In genomic region chr11:34345991-34346480, GRCh38 we compare ENCODE assay signal across 11 cellular contexts. TPM values are rescaled to one million over a fixed set of nuclear protein-coding genes. Genes with fewer than 3 reads are reported as not detected.
DNase-seq lines count a peak whose midpoint lies in the region; ATAC-seq and TF ChIP-seq lines count a peak whose summit lies in the region.
"Had no signal": no experiment of that assay in that cellular context is flagged by ENCODE, and none has a peak within 500 bp of the region (broad histone marks: within the 10 kb centered on the region; RNA-seq: fewer than 3 reads in every experiment).

No MANE protein-coding gene starts in this region.

- H3K9me3 ChIP-seq in gastroesophageal sphincter = no peaks in the 10 kb centered on the region

- no peaks in the 10 kb centered on the region for H3K36me3 ChIP-seq in gastroesophageal sphincter

- H3K27ac Mint-ChIP-seq in naive thymus-derived CD8-positive, alpha-beta T cell = no peak overlapping the region
- H3K27ac Mint-ChIP-seq: activated naive CD4-positive, alpha-beta T cell treated with anti-CD3 and anti-CD28 coated beads, Interleukin-2, amount 10 ng/mL, durations not matched to agents 7 days and 5 days had no signal

- peaks cover 5 to 77% (median 39%) of the 10 kb centered on the region in 3 donors for H3K4me1 ChIP-seq in gastroesophageal sphincter

- intact Hi-C loops in posterior cingulate gyrus (cut with DNase I) = no loop called here

- peaks cover 0 to 3% (median 1%) of the 10 kb centered on the region in 4 donors for H3K4me1 Mint-ChIP-seq in naive thymus-derived CD8-positive, alpha-beta T cell
- H3K4me1 Mint-ChIP-seq: activated naive CD4-positive, alpha-beta T cell treated with anti-CD3 and anti-CD28 coated beads, Interleukin-2, amount 10 ng/mL, durations not matched to agents 7 days and 5 days had no signal

- WGBS in gastroesophageal sphincter (ENCODE audit: low coverage in 1 of 2), 2 donors = 20 to 24% methylated on average over 2 to 8 of the region's 8 CpGs

- TF ChIP-seq POLR2A in gastroesophageal sphincter (IDR thresholded peaks at IDR 0.05) = no peak

- peak; percentile 54 for ATAC-seq in gastroesophageal sphincter
- ATAC-seq in naive thymus-derived CD8-positive, alpha-beta T cell = no peak
- ATAC-seq: effector memory CD8-positive, alpha-beta T cell had no signal

- peak overlapping the region; percentile 51 to 79 (median 74) for H3K27ac ChIP-seq in gastroesophageal sphincter
- H3K27ac ChIP-seq: SK-N-MC had no signal

- no peaks in the 10 kb centered on the region for H3K27me3 ChIP-seq in gastroesophageal sphincter

- no peak overlapping the region for H3K4me3 Mint-ChIP-seq in naive thymus-derived CD8-positive, alpha-beta T cell
- H3K4me3 Mint-ChIP-seq: activated naive CD4-positive, alpha-beta T cell treated with anti-CD3 and anti-CD28 coated beads, Interleukin-2, amount 10 ng/mL, durations not matched to agents 7 days and 5 days; effector memory CD8-positive, alpha-beta T cell had no signal

- peaks cover 0 to 4% (median under 1%) of the 10 kb centered on the region in 5 donors for H3K27me3 Mint-ChIP-seq in naive thymus-derived CD8-positive, alpha-beta T cell

- H3K36me3 Mint-ChIP-seq in naive thymus-derived CD8-positive, alpha-beta T cell = peaks cover 0 to 2% (median 0%) of the 10 kb centered on the region in 3 donors
- H3K36me3 Mint-ChIP-seq: activated naive CD4-positive, alpha-beta T cell treated with anti-CD3 and anti-CD28 coated beads, Interleukin-2, amount 10 ng/mL, durations not matched to agents 7 days and 5 days had no signal

- H3K4me3 ChIP-seq in AG10803 (ENCODE audit: low read length) (no peak overlapping the region), gastroesophageal sphincter (no peak overlapping the region)
- H3K4me3 ChIP-seq: SK-N-MC had no signal

- no peak for TF ChIP-seq EP300 in gastroesophageal sphincter (IDR thresholded peaks at IDR 0.05)

- no peaks in the 10 kb centered on the region for H3K9me3 Mint-ChIP-seq in naive thymus-derived CD8-positive, alpha-beta T cell
- H3K9me3 Mint-ChIP-seq: activated naive CD4-positive, alpha-beta T cell treated with anti-CD3 and anti-CD28 coated beads, Interleukin-2, amount 10 ng/mL, durations not matched to agents 7 days and 5 days; effector memory CD8-positive, alpha-beta T cell had no signal

- POLR2A ChIA-PET in naive thymus-derived CD8-positive, alpha-beta T cell (lab: Charles Lee) = no interaction called here

- TF ChIP-seq CTCF in AG10803 (conservative IDR thresholded peaks at IDR 0.05; ENCODE audit: low read length) (no peak), gastroesophageal sphincter (IDR thresholded peaks at IDR 0.05) (no peak)

- DNase-seq in AG10803 (ENCODE audit: low read depth) = peak; percentile 44
- peak; percentile 81 for DNase-seq in RPMI7951 (ENCODE audit: low read depth)
- peak in 7 of 10 donors; percentile 23 to 90 (median 37) for DNase-seq in posterior cingulate gyrus
- no peak for DNase-seq in middle frontal gyrus (ENCODE audit: extremely low spot score, low spot score)
- DNase-seq in NCI-H345 treated with DMSO at 0.1 percent for 48 hours (lab: John Stamatoyannopoulos, UW; ENCODE audit: unreplicated experiment) = no peak
- DNase-seq in naive thymus-derived CD8-positive, alpha-beta T cell = no peak
- no peak for DNase-seq in stimulated activated naive CD4-positive, alpha-beta T cell (lab: John Stamatoyannopoulos, UW)
- DNase-seq: activated naive CD4-positive, alpha-beta T cell treated with anti-CD3 and anti-CD28 coated beads, Interleukin-2, amount 10 ng/mL, durations not matched to agents 7 days and 5 days; effector memory CD8-positive, alpha-beta T cell had no signal

RNA-seq across cellular contexts. Expression of gene ABTB2, which starts 11.8 kb away (rescaled TPM):
- total RNA-seq in RPMI7951 (2014; rRNA removed; shearing (Covaris generic)) = 2.8 and 3.2 TPM in 2 replicates
- total RNA-seq in gastroesophageal sphincter = 10 to 100 TPM in 1 of 4 donors, 1 to 10 TPM in 3; 4.1 to 11.0 (median 7.5) TPM
- under 1 TPM; 0.69 to 0.81 TPM for total RNA-seq in naive thymus-derived CD8-positive, alpha-beta T cell
- under 1 TPM in 1 of 3 donors, not detected in 2; 0.05 TPM for polyA plus RNA-seq in naive thymus-derived CD8-positive, alpha-beta T cell

Comparison
In these comparisons a context has a peak if more than half of its experiments do, and no peak if none do; other contexts are left out.
1. DNase-seq: peak in AG10803 (single experiment), RPMI7951 (single experiment) and posterior cingulate gyrus (7 of 10); none in middle frontal gyrus (single experiment), NCI-H345 treated with DMSO at 0.1 percent for 48 hours (single experiment), naive thymus-derived CD8-positive, alpha-beta T cell (0 of 10) and stimulated activated naive CD4-positive, alpha-beta T cell (0 of 6).